In genomic region chr3:106247902-106248684, GRCh38 we compare ENCODE assay signal across 12 cellular contexts.
A peak's percentile ranks its signal among the peaks of the same experiment; 100 is the strongest.
DNase-seq lines count a peak whose midpoint lies in the region; ATAC-seq and TF ChIP-seq lines count a peak whose summit lies in the region.
"Had no signal": no experiment of that assay in that cellular context is flagged by ENCODE, and none has a peak within 500 bp of the region (broad histone marks: within the 10 kb centered on the region; RNA-seq: fewer than 3 reads in every experiment).

No MANE protein-coding gene starts in this region.

- peaks cover 0 to 15% (median 5%) of the 10 kb centered on the region in 11 donors for H3K9me3 ChIP-seq in heart right ventricle

- no peak overlapping the region for H3K27ac ChIP-seq in heart right ventricle

- ATAC-seq in GM19324 (IDR thresholded peaks at IDR 0.05; ENCODE audit: low FRiP score, unreplicated experiment) (peak; percentile 59), HG03460 (IDR thresholded peaks at IDR 0.05; ENCODE audit: unreplicated experiment) (peak; percentile 87), heart right ventricle (no peak)
- ATAC-seq: naive thymus-derived CD4-positive, alpha-beta T cell had no signal

- H3K27me3 ChIP-seq in heart right ventricle: no peaks in the 10 kb centered on the region

- no peaks in the 10 kb centered on the region for H3K36me3 ChIP-seq in heart right ventricle

- intact Hi-C loops in heart right ventricle (cut with DNase I): no loop called here

- no peaks in the 10 kb centered on the region for H3K4me1 ChIP-seq in heart right ventricle

- DNase-seq in GM12865 (ENCODE audit: low read depth): peak; percentile 33
- peak; percentile 73 for DNase-seq in fibroblast of peridontal ligament (ENCODE audit: extremely low read depth)
- no peak for DNase-seq in LoVo (ENCODE audit: low spot score)
- DNase-seq in stimulated activated CD4-positive, alpha-beta T cell treated with anti-CD3 and anti-CD28 coated beads, Interleukin-12 subunit alpha, Interleukin-12 subunit beta, amount 100 ng/mL, for 4 hours: no peak
- DNase-seq in anterior cingulate cortex (lab: John Stamatoyannopoulos, UW): no peak
- no peak for DNase-seq in heart right ventricle
- DNase-seq: activated CD4-positive, CD25-positive, alpha-beta regulatory T cell treated with anti-CD3 and anti-CD28 coated beads, Interleukin-2, amount 50 U/mL, for 72 hours; amniotic stem cell; naive thymus-derived CD4-positive, alpha-beta T cell had no signal

- H3K4me3 ChIP-seq in GM12865 (ENCODE audit: low read depth, low read length) (no peak overlapping the region), heart right ventricle (no peak overlapping the region)
- H3K4me3 ChIP-seq: skin epidermis had no signal

- 84 to 96% methylated on average over 5 of the region's 5 CpGs for WGBS in heart right ventricle, 2 donors

- TF ChIP-seq CTCF in GM12865 (IDR thresholded peaks at IDR 0.05; ENCODE audit: insufficient read depth, low read depth, low read length, missing control alignments): no peak
- TF ChIP-seq CTCF in heart right ventricle (IDR thresholded peaks at IDR 0.05): no peak

Comparison
In these comparisons a context has a peak if more than half of its experiments do, and no peak if none do; other contexts are left out.
1. DNase-seq: peak in GM12865 (single experiment) and fibroblast of peridontal ligament (single experiment); none in LoVo (single experiment), stimulated activated CD4-positive, alpha-beta T cell treated with anti-CD3 and anti-CD28 coated beads, Interleukin-12 subunit alpha, Interleukin-12 subunit beta, amount 100 ng/mL, for 4 hours (single experiment), anterior cingulate cortex (0 of 58) and heart right ventricle (0 of 2).
2. ATAC-seq: peak in GM19324 (single experiment) and HG03460 (single experiment); none in heart right ventricle (0 of 8).